Comparison of ENCODE assay signal across 21 cellular contexts in the genomic region with DNA sequence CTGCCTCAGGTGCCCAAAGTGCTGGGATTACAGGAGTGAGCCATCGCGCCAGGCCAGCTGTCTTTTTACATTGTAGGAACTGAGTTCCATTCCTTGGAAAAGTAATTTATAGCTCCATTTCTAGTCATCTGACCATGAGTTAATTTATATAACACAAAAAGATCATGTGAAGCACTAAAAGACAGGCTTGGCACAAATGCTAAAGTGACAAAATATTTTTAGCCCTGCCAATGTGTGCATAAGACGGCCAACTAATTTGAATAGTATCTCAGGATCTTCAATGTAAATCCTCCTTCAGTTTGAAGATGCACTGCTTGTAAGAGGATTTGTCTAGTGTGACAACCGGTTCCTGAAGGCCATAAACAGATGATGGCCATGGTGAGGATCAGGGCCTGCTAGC.
"Had no signal": no experiment of that assay in that cellular context is flagged by ENCODE, and none has a peak within 500 bp of the region (broad histone marks: within the 10 kb centered on the region; RNA-seq: fewer than 3 reads in every experiment).

No MANE protein-coding gene starts in this region.

- ATAC-seq: Panc1, PC-3 had no signal

- H3K27me3 ChIP-seq: MG63 had no signal

- H3K27ac ChIP-seq: HL-60, RWPE1 had no signal

- H3K9me3 ChIP-seq: MG63, SK-N-SH had no signal

- H3K4me3 ChIP-seq: MG63 had no signal

- DNase-seq: KBM-7, MG63, NCI-H1092 treated with DMSO at 0.1 percent for 48 hours, NCI-H1436, NCI-H187, NCI-H2029, NCI-H2081 treated with DMSO at 0.1 percent for 48 hours, NCI-H2171, NCI-H226, NCI-H446, NCI-H510A, NCI-H524 treated with DMSO at 0.1 percent for 48 hours, NCI-H69, NCI-H774, PC-3, SHP77, SK-N-SH, SW 1271 had no signal
